Comparison of ENCODE assay signal across 1 cellular context in genomic region chr3:172746476-172746875, GRCh38.
TF ChIP-seq lines count a peak whose summit lies in the region.

No MANE protein-coding gene starts in this region.

TF ChIP-seq in GM23338, 12 proteins besides CTCF, POLR2A, EP300 and RAD21 (continued from another document):
- no peak for TF ChIP-seq ZNF462 (CRISPR knock-in tag; IDR thresholded peaks at IDR 0.05)
- TF ChIP-seq ZNF114 (CRISPR knock-in tag; IDR thresholded peaks at IDR 0.05) = no peak
